12 cellular contexts compared by ENCODE assay signal in genomic region chr5:152359169-152359568, GRCh38. TPM values are rescaled to one million over a fixed set of nuclear protein-coding genes. Genes with fewer than 3 reads are reported as not detected.
"Had no signal": no experiment of that assay in that cellular context is flagged by ENCODE, and none has a peak within 500 bp of the region (broad histone marks: within the 10 kb centered on the region; RNA-seq: fewer than 3 reads in every experiment).

No MANE protein-coding gene starts in this region.

- H3K9ac ChIP-seq: GM23248 had no signal

- H3K4me3 Mint-ChIP-seq: GM23338, H9, HFFc6 had no signal

- H2AFZ ChIP-seq: GM23248, GM23338 had no signal

- H3K4me2 ChIP-seq: GM23338 had no signal

- H3K4me1 ChIP-seq: HAP-1 had no signal

- H3K27ac ChIP-seq: GM23248 had no signal

- FAIRE-seq: H1, H54 had no signal

- H3K36me3 ChIP-seq: HAP-1 had no signal

- H3K4me3 ChIP-seq: GM23248, GM23338, HAP-1 had no signal

- ATAC-seq: GM23338, HCT116 had no signal

- H3K9me3 ChIP-seq: HAP-1 had no signal

- DNase-seq: GM23248, GOT3, H7, H9, HCEC 1CT, HFFc6 had no signal

- H3K9me3 Mint-ChIP-seq: GM23338, H9 had no signal

- H3K4me1 Mint-ChIP-seq: GM23338, H9 had no signal

- H3K27ac Mint-ChIP-seq: GM23338, H9, HFFc6 had no signal

RNA-seq across cellular contexts. Expression of gene NMUR2, which starts 45.9 kb away (rescaled TPM):
- total RNA-seq: GM23248, GM23338, H1, H4, H7, HFFc6 had no signal
- polyA plus RNA-seq: GM23248, GM23338 had no signal
